Comparison of ENCODE assay signal across 26 cellular contexts in the genomic region with DNA sequence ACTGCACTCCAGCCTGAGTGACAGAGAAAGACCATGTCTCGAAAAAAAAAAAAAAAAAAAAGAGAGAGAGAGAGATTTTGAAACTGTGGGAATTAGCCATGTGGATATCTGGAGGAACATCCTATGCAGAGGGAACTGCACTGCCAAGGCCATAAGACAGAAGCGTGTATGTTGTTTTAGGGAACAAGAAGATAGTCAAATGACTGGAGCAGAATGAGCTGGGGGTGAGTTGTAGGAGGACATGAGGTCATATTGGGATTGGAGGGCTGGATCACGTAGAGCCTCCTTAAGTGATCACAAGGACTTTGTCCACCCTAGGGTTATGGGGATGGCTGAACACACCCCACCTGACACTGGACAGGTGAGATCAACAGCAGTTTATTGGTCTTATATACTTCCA.
"Had no signal": no experiment of that assay in that cellular context is flagged by ENCODE, and none has a peak within 500 bp of the region (broad histone marks: within the 10 kb centered on the region; RNA-seq: fewer than 3 reads in every experiment).

No MANE protein-coding gene starts in this region.

- H3K36me3 ChIP-seq: adrenal gland, SJCRH30 had no signal

- H3K27ac Mint-ChIP-seq: activated CD4-positive, alpha-beta T cell treated with anti-CD3 and anti-CD28 coated beads, Interleukin-2, amount 10 ng/mL, durations not matched to agents 24 days and 14 days; activated CD8-positive, alpha-beta T cell treated with anti-CD3 and anti-CD28 coated beads for 36 hours; activated naive CD4-positive, alpha-beta T cell treated with anti-CD3 and anti-CD28 coated beads, Interleukin-2, amount 50 U/mL, for 24 hours; activated T-cell treated with anti-CD3 and anti-CD28 coated beads, Interleukin-2, amount 50 U/mL, for 72 hours; activated T-helper 17 cell treated with anti-CD3 and anti-CD28 coated beads, Interleukin-2, amount 50 U/mL, for 72 hours; brain had no signal

- H3K4me3 Mint-ChIP-seq: activated CD4-positive, alpha-beta T cell treated with anti-CD3 and anti-CD28 coated beads, Interleukin-2, amount 10 ng/mL, durations not matched to agents 24 days and 14 days; activated CD8-positive, alpha-beta T cell treated with anti-CD3 and anti-CD28 coated beads for 36 hours; activated naive CD4-positive, alpha-beta T cell treated with anti-CD3 and anti-CD28 coated beads, Interleukin-2, amount 50 U/mL, for 24 hours; activated T-cell treated with anti-CD3 and anti-CD28 coated beads, Interleukin-2, amount 50 U/mL, for 72 hours; activated T-helper 17 cell treated with anti-CD3 and anti-CD28 coated beads, Interleukin-2, amount 50 U/mL, for 72 hours had no signal

- H3K36me3 Mint-ChIP-seq: activated naive CD4-positive, alpha-beta T cell treated with anti-CD3 and anti-CD28 coated beads, Interleukin-2, amount 50 U/mL, for 24 hours; brain had no signal

- H3K9me3 ChIP-seq: adrenal gland, SJCRH30 had no signal

- ATAC-seq: activated CD8-positive, alpha-beta T cell treated with anti-CD3 and anti-CD28 coated beads for 36 hours; activated T-cell treated with anti-CD3 and anti-CD28 coated beads, Interleukin-2, amount 50 U/mL, for 72 hours; activated T-helper 17 cell treated with anti-CD3 and anti-CD28 coated beads, Interleukin-2, amount 50 U/mL, for 72 hours had no signal

- H3K4me3 ChIP-seq: adrenal gland, SJCRH30, SK-N-MC had no signal

- H3K4me1 Mint-ChIP-seq: activated CD4-positive, alpha-beta T cell treated with anti-CD3 and anti-CD28 coated beads, Interleukin-2, amount 10 ng/mL, durations not matched to agents 24 days and 14 days; activated naive CD4-positive, alpha-beta T cell treated with anti-CD3 and anti-CD28 coated beads, Interleukin-2, amount 50 U/mL, for 24 hours; activated T-helper 17 cell treated with anti-CD3 and anti-CD28 coated beads, Interleukin-2, amount 50 U/mL, for 72 hours; brain had no signal

- DNase-seq: activated CD4-positive, alpha-beta T cell treated with anti-CD3 and anti-CD28 coated beads, Interleukin-2, amount 50 U/mL, for 4 hours; activated CD8-positive, alpha-beta T cell treated with anti-CD3 and anti-CD28 coated beads for 36 hours; activated gamma-delta T cell; activated naive CD4-positive, alpha-beta T cell treated with Interleukin-2 at 50 U/mL for 16 hours; activated T-cell treated with anti-CD3 and anti-CD28 coated beads, Interleukin-2, amount 50 U/mL, for 1 hour; activated T-cell treated with anti-CD3 and anti-CD28 coated beads, Interleukin-2, amount 50 U/mL, for 72 hours; adrenal gland; central memory CD4-positive, alpha-beta T cell; NCI-H1048; NCI-H1105 treated with DMSO at 0.1 percent for 48 hours; NCI-H1436; NCI-H1694; NCI-H1930; NCI-H2081 treated with DMSO at 0.1 percent for 48 hours; NCI-H226; NCI-H446 treated with DMSO at 0.1 percent for 48 hours; NCI-H524; NCI-H69; NCI-H82; SHP77; SJCRH30 had no signal

- H3K4me1 ChIP-seq: adrenal gland, SJCRH30 had no signal

- H3K9me3 Mint-ChIP-seq: activated CD4-positive, alpha-beta T cell treated with anti-CD3 and anti-CD28 coated beads, Interleukin-2, amount 10 ng/mL, durations not matched to agents 24 days and 14 days; activated CD8-positive, alpha-beta T cell treated with anti-CD3 and anti-CD28 coated beads for 36 hours; activated naive CD4-positive, alpha-beta T cell treated with anti-CD3 and anti-CD28 coated beads, Interleukin-2, amount 50 U/mL, for 24 hours; activated T-cell treated with anti-CD3 and anti-CD28 coated beads, Interleukin-2, amount 50 U/mL, for 72 hours; activated T-helper 17 cell treated with anti-CD3 and anti-CD28 coated beads, Interleukin-2, amount 50 U/mL, for 72 hours; brain had no signal

- H3K27me3 ChIP-seq: adrenal gland, SJCRH30 had no signal
